In genomic region chr2:121532894-121533293, GRCh38 we compare ENCODE assay signal across 11 cellular contexts. TPM values are rescaled to one million over a fixed set of nuclear protein-coding genes. Genes with fewer than 3 reads are reported as not detected.
A peak's percentile ranks its signal among the peaks of the same experiment; 100 is the strongest.
DNase-seq lines count a peak whose midpoint lies in the region; ATAC-seq, FAIRE-seq and TF ChIP-seq lines count a peak whose summit lies in the region.
"Had no signal": no experiment of that assay in that cellular context is flagged by ENCODE, and none has a peak within 500 bp of the region (broad histone marks: within the 10 kb centered on the region; RNA-seq: fewer than 3 reads in every experiment).

No MANE protein-coding gene starts in this region.

- no peak for TF ChIP-seq CTCF in upper lobe of left lung (IDR thresholded peaks at IDR 0.05)

- ATAC-seq in upper lobe of left lung (ENCODE audit: low FRiP score in 2 of 2) (no peak), GM18907 (IDR thresholded peaks at IDR 0.05; ENCODE audit: unreplicated experiment) (no peak)
- ATAC-seq in stimulated activated naive CD8-positive, alpha-beta T cell treated with anti-CD3 and anti-CD28 coated beads, Interleukin-15, Interleukin-2, amounts not matched to agents 100 U/mL and 50 U/mL, for 24 hours, result no peak

- no peak for TF ChIP-seq POLR2A in GM12891 (IDR thresholded peaks at IDR 0.05; ENCODE audit: low read depth, low read length)
- TF ChIP-seq POLR2A in upper lobe of left lung (IDR thresholded peaks at IDR 0.05), result no peak

- H3K27me3 ChIP-seq in BLaER1 (no peaks in the 10 kb centered on the region), upper lobe of left lung (no peaks in the 10 kb centered on the region)
- H3K27me3 ChIP-seq: transverse colon had no signal

- H3K9ac ChIP-seq in BLaER1, result peak overlapping the region; percentile 40; the same call in 1 of the 2 replicates

- H3K36me3 ChIP-seq in BLaER1 (peaks cover 17% of the 10 kb centered on the region), upper lobe of left lung (no peaks in the 10 kb centered on the region)
- H3K36me3 ChIP-seq: transverse colon had no signal

- in situ Hi-C loops in SK-MEL-5 (cut with HindIII; ENCODE audit: low pct_unique_long_range_greater_than_20kb, low sequenced_read_pairs), result no loop called here

- H3K4me3 ChIP-seq in BLaER1 (no peak overlapping the region), upper lobe of left lung (no peak overlapping the region)
- H3K4me3 ChIP-seq: transverse colon had no signal

- H3K27ac ChIP-seq in BLaER1 (no peak overlapping the region), upper lobe of left lung (peak overlapping the region in 1 of 4 donors; percentile 22)
- H3K27ac ChIP-seq: transverse colon had no signal

- no peak for FAIRE-seq in GM12891 (lab: Jason Lieb, UNC)

- peaks cover 93% of the 10 kb centered on the region for H4K20me1 ChIP-seq in BLaER1

- H3K4me2 ChIP-seq in BLaER1, result peak overlapping the region; percentile 33

- WGBS in upper lobe of left lung, 2 donors, result 35 to 63% methylated on average over 6 of the region's 6 CpGs

- no peaks in the 10 kb centered on the region for H3K9me3 ChIP-seq in BLaER1
- no peaks in the 10 kb centered on the region for H3K9me3 ChIP-seq in upper lobe of left lung
- H3K9me3 ChIP-seq: transverse colon had no signal

- H3K4me1 ChIP-seq in BLaER1 (peaks cover 39% of the 10 kb centered on the region), upper lobe of left lung (peaks cover 20 to 27% (median 24%) of the 10 kb centered on the region in 4 donors)

- TF ChIP-seq EP300 in upper lobe of left lung (IDR thresholded peaks at IDR 0.05), result no peak

- DNase-seq in GM12891 (ENCODE audit: insufficient read length, low spot score) (no peak), SK-MEL-5 (ENCODE audit: low read depth, low spot score) (peak; percentile 23), iris pigment epithelial cell (ENCODE audit: low read depth) (peak; percentile 36), upper lobe of left lung (no peak), RKO (ENCODE audit: low spot score) (no peak)
- no peak for DNase-seq in stimulated activated naive CD8-positive, alpha-beta T cell treated with anti-CD3 and anti-CD28 coated beads, Interleukin-15, Interleukin-2, amounts not matched to agents 100 U/mL and 50 U/mL, for 24 hours
- DNase-seq: stimulated activated CD4-positive, alpha-beta T cell treated with anti-CD3 and anti-CD28 coated beads, Interleukin-4, amount 100 ng/mL, for 4 hours; transverse colon had no signal

TF ChIP-seq in GM12891, 5 proteins besides CTCF, POLR2A, EP300 and RAD21:
- TF ChIP-seq SPI1 (IDR thresholded peaks at IDR 0.05; ENCODE audit: low read depth, low read length), result 0 out of 2 replicates have a peak, but pooled peaks have one; percentile 6
- no peak for TF ChIP-seq POLR2AphosphoS5 (IDR thresholded peaks at IDR 0.05; ENCODE audit: low read depth, low read length)

RNA-seq across cellular contexts. Expression of gene RNU4ATAC, which starts 2.2 kb away (rescaled TPM):
- not detected for polyA plus RNA-seq in GM12891 (2012; ENCODE audit: low read depth, missing spikeins)
- total RNA-seq in SK-MEL-5 (2014; rRNA removed; shearing (Covaris generic)), result not detected in 2 replicates
- not detected in 2 replicates for polyA plus RNA-seq in SK-MEL-5 (2015; cell fraction: cytosol; rRNA removed)
- polyA plus RNA-seq in SK-MEL-5 (2015; cell fraction: nucleus; rRNA removed), result not detected in 2 replicates
- total RNA-seq in upper lobe of left lung, result not detected
- polyA plus RNA-seq: adipose tissue had no signal

Comparison
In these comparisons a context has a peak if more than half of its experiments do, and no peak if none do; other contexts are left out.
1. DNase-seq: peak in SK-MEL-5 (single experiment) and iris pigment epithelial cell (single experiment); none in GM12891 (single experiment), upper lobe of left lung (0 of 2), stimulated activated naive CD8-positive, alpha-beta T cell treated with anti-CD3 and anti-CD28 coated beads, Interleukin-15, Interleukin-2, amounts not matched to agents 100 U/mL and 50 U/mL, for 24 hours (single experiment) and RKO (single experiment).